Comparison of ENCODE assay signal across 26 cellular contexts in genomic region chr7:134186801-134187200, GRCh38.
"Had no signal": no experiment of that assay in that cellular context is flagged by ENCODE, and none has a peak within 500 bp of the region (broad histone marks: within the 10 kb centered on the region; RNA-seq: fewer than 3 reads in every experiment).

No MANE protein-coding gene starts in this region.

- H3K9me3 Mint-ChIP-seq: activated CD4-positive, alpha-beta memory T cell treated with anti-CD3 and anti-CD28 coated beads, Interleukin-2, amount 10 ng/mL, durations not matched to agents 7 days and 5 days; activated naive CD4-positive, alpha-beta T cell treated with anti-CD3 and anti-CD28 coated beads, Interleukin-2, amount 10 ng/mL, durations not matched to agents 7 days and 5 days; activated naive CD8-positive, alpha-beta T cell treated with anti-CD3 and anti-CD28 coated beads for 36 hours; activated T-cell treated with anti-CD3 and anti-CD28 coated beads, Interleukin-2, amount 50 U/mL, for 72 hours; activated T-helper 2 cell treated with anti-CD3 and anti-CD28 coated beads, Interferon-gamma antibody, Interleukin-2, Interleukin-4, amounts not matched to agents 10 μg/mL and 5 μg/mL and 100 μg/mL, durations not matched to agents 14 hours and 24 hours and 36 hours had no signal

- H3K4me1 ChIP-seq: Peyer's patch, SJCRH30 had no signal

- H3K4me3 ChIP-seq: Peyer's patch, SJCRH30 had no signal

- H3K36me3 Mint-ChIP-seq: activated naive CD4-positive, alpha-beta T cell treated with anti-CD3 and anti-CD28 coated beads, Interleukin-2, amount 10 ng/mL, durations not matched to agents 7 days and 5 days; activated naive CD8-positive, alpha-beta T cell treated with anti-CD3 and anti-CD28 coated beads for 36 hours had no signal

- H3K36me3 ChIP-seq: Peyer's patch, SJCRH30, WERI-Rb-1 had no signal

- ATAC-seq: activated CD4-positive, alpha-beta T cell treated with anti-CD3 and anti-CD28 coated beads for 36 hours; activated T-cell treated with anti-CD3 and anti-CD28 coated beads, Interleukin-2, amount 50 U/mL, for 72 hours had no signal

- H3K27me3 ChIP-seq: Peyer's patch, SJCRH30 had no signal

- H3K27ac ChIP-seq: Peyer's patch, RWPE1, SJCRH30, WERI-Rb-1 had no signal

- H3K9me3 ChIP-seq: Peyer's patch, SJCRH30, SK-N-SH had no signal

- H3K27ac Mint-ChIP-seq: activated CD4-positive, alpha-beta memory T cell treated with anti-CD3 and anti-CD28 coated beads, Interleukin-2, amount 10 ng/mL, durations not matched to agents 7 days and 5 days; activated CD4-positive, alpha-beta T cell treated with anti-CD3 and anti-CD28 coated beads for 36 hours; activated naive CD4-positive, alpha-beta T cell treated with anti-CD3 and anti-CD28 coated beads, Interleukin-2, amount 10 ng/mL, durations not matched to agents 7 days and 5 days; activated naive CD8-positive, alpha-beta T cell treated with anti-CD3 and anti-CD28 coated beads for 36 hours; activated T-cell treated with anti-CD3 and anti-CD28 coated beads, Interleukin-2, amount 50 U/mL, for 72 hours; activated T-helper 2 cell treated with anti-CD3 and anti-CD28 coated beads, Interferon-gamma antibody, Interleukin-2, Interleukin-4, amounts not matched to agents 10 μg/mL and 5 μg/mL and 100 μg/mL, durations not matched to agents 14 hours and 24 hours and 36 hours had no signal

- DNase-seq: activated CD4-positive, alpha-beta memory T cell treated with anti-CD3 and anti-CD28 coated beads, Interleukin-2, amount 10 ng/mL, durations not matched to agents 7 days and 5 days; activated CD4-positive, alpha-beta T cell treated with anti-CD3 and anti-CD28 coated beads for 36 hours; activated CD4-positive, alpha-beta T cell treated with anti-CD3 and anti-CD28 coated beads, Interleukin-2, amount 50 U/mL, for 1 hour; activated gamma-delta T cell treated with Interleukin-2 at 50 U/mL for 16 hours; activated naive CD4-positive, alpha-beta T cell treated with anti-CD3 and anti-CD28 coated beads, Interleukin-2, amount 10 ng/mL, durations not matched to agents 7 days and 5 days; activated naive CD8-positive, alpha-beta T cell treated with anti-CD3 and anti-CD28 coated beads for 36 hours; activated T-cell treated with anti-CD3 and anti-CD28 coated beads for 4 hours; activated T-cell treated with anti-CD3 and anti-CD28 coated beads, Interleukin-2, amount 50 U/mL, for 72 hours; Kasumi-1; KBM-7; NCI-H1092; NCI-H1417; NCI-H2029; NCI-H2107; NCI-H2171 treated with DMSO at 0.1 percent for 48 hours; NCI-H226; NCI-H69; NK-92 treated with Interleukin-12 subunit alpha and Interleukin-12 subunit beta, amount 100 ng/mL, for 24 hours; Peyer's patch; Right ventricle myocardium superior; SJCRH30; SK-N-SH; T-helper 1 cell; WERI-Rb-1 had no signal

- H3K4me1 Mint-ChIP-seq: activated CD4-positive, alpha-beta T cell treated with anti-CD3 and anti-CD28 coated beads for 36 hours; activated naive CD4-positive, alpha-beta T cell treated with anti-CD3 and anti-CD28 coated beads, Interleukin-2, amount 10 ng/mL, durations not matched to agents 7 days and 5 days; activated naive CD8-positive, alpha-beta T cell treated with anti-CD3 and anti-CD28 coated beads for 36 hours had no signal

- H3K4me3 Mint-ChIP-seq: activated CD4-positive, alpha-beta memory T cell treated with anti-CD3 and anti-CD28 coated beads, Interleukin-2, amount 10 ng/mL, durations not matched to agents 7 days and 5 days; activated CD4-positive, alpha-beta T cell treated with anti-CD3 and anti-CD28 coated beads for 36 hours; activated naive CD4-positive, alpha-beta T cell treated with anti-CD3 and anti-CD28 coated beads, Interleukin-2, amount 10 ng/mL, durations not matched to agents 7 days and 5 days; activated naive CD8-positive, alpha-beta T cell treated with anti-CD3 and anti-CD28 coated beads for 36 hours; activated T-cell treated with anti-CD3 and anti-CD28 coated beads, Interleukin-2, amount 50 U/mL, for 72 hours had no signal

- H3K27me3 Mint-ChIP-seq: activated CD4-positive, alpha-beta memory T cell treated with anti-CD3 and anti-CD28 coated beads, Interleukin-2, amount 10 ng/mL, durations not matched to agents 7 days and 5 days; activated CD4-positive, alpha-beta T cell treated with anti-CD3 and anti-CD28 coated beads for 36 hours; activated naive CD4-positive, alpha-beta T cell treated with anti-CD3 and anti-CD28 coated beads, Interleukin-2, amount 10 ng/mL, durations not matched to agents 7 days and 5 days; activated naive CD8-positive, alpha-beta T cell treated with anti-CD3 and anti-CD28 coated beads for 36 hours had no signal
